Comparison of ENCODE assay signal across 10 cellular contexts in the genomic region with DNA sequence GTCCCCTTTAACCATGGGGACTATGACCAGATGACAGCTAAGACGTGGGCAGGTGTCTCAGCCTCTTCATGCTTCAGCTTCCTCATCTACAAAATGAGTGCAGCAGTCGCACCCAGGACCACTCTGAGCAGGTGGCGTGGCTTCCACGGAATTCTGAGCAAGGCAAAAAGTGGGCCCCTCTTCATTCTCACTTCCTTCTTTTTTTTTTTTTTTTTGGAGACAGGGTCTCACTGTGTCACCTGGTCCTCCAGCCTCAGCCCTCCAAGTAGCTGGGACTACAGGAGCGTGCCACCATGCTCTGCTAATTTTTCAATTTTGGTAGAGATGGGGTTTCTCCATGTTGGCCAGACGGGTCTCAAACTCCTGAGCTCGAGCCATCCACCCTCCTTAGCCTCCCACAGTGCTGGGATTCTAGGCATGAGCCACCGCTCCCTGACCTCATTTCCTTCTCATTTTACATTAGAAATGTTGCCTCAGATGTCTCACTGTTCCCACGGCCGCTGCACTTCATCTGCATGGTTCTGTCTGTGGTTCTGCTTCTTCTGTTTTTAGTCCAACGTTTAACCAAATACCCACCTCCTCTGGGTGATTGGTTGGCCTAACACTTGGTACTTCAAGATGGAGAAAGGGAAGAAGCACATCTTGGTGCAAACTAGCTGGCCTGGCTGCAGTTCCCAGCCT. TPM values are rescaled to one million over a fixed set of nuclear protein-coding genes. Genes with fewer than 3 reads are reported as not detected.
DNase-seq lines count a peak whose midpoint lies in the region; ATAC-seq and TF ChIP-seq lines count a peak whose summit lies in the region.
"Had no signal": no experiment of that assay in that cellular context is flagged by ENCODE, and none has a peak within 500 bp of the region (broad histone marks: within the 10 kb centered on the region; RNA-seq: fewer than 3 reads in every experiment).

No MANE protein-coding gene starts in this region.

- H3K9me3 Mint-ChIP-seq in CD4-positive, alpha-beta memory T cell = no peaks in the 10 kb centered on the region
- H3K9me3 Mint-ChIP-seq: endodermal cell had no signal

- TF ChIP-seq CTCF in GM13977 (IDR thresholded peaks at IDR 0.05; ENCODE audit: extremely low read depth, insufficient read depth, missing control alignments) (no peak), suprapubic skin (IDR thresholded peaks at IDR 0.05) (no peak)

- peak; percentile 48 for DNase-seq in GM13977 (ENCODE audit: low spot score)
- peak; percentile 75 for DNase-seq in SIG-M5 (lab: John Stamatoyannopoulos, UW)
- peak; percentile 23 for DNase-seq in myocyte (ENCODE audit: low read depth)
- no peak for DNase-seq in LoVo (ENCODE audit: low spot score)
- no peak for DNase-seq in CD4-positive, alpha-beta memory T cell
- no peak for DNase-seq in suprapubic skin (ENCODE audit: low spot score in 2 of 2)
- DNase-seq: activated naive CD4-positive, alpha-beta T cell; endodermal cell had no signal

- ATAC-seq in HG02642 (IDR thresholded peaks at IDR 0.05; ENCODE audit: poor library complexity, unreplicated experiment) (peak; percentile 50), GM21825 (IDR thresholded peaks at IDR 0.05; ENCODE audit: unreplicated experiment) (no peak)

- peaks cover 0 to 3% (median 0%) of the 10 kb centered on the region in 4 donors for H3K4me1 Mint-ChIP-seq in CD4-positive, alpha-beta memory T cell

- H3K4me3 ChIP-seq in CD4-positive, alpha-beta memory T cell (ENCODE audit: low read length in 2 of 2) = no peak overlapping the region
- H3K4me3 ChIP-seq in suprapubic skin = no peak overlapping the region

- no peaks in the 10 kb centered on the region for H3K9me3 ChIP-seq in CD4-positive, alpha-beta memory T cell (ENCODE audit: control insufficient read depth in 1 of 2, low read length in 2 of 2)
- no peaks in the 10 kb centered on the region for H3K9me3 ChIP-seq in suprapubic skin

- WGBS in suprapubic skin = 79% methylated on average over 11 of the region's 11 CpGs

- peak overlapping the region in 1 of 7 donors; percentile 29 for H3K27ac Mint-ChIP-seq in CD4-positive, alpha-beta memory T cell
- H3K27ac Mint-ChIP-seq: endodermal cell had no signal

- peaks cover 3% of the 10 kb centered on the region for H3K4me1 ChIP-seq in CD4-positive, alpha-beta memory T cell (ENCODE audit: insufficient read depth, low read length)
- no peaks in the 10 kb centered on the region for H3K4me1 ChIP-seq in suprapubic skin

- H3K27ac ChIP-seq in CD4-positive, alpha-beta memory T cell (ENCODE audit: low read depth, low read length) = no peak overlapping the region
- H3K27ac ChIP-seq in suprapubic skin = no peak overlapping the region

- no peaks in the 10 kb centered on the region for H3K36me3 Mint-ChIP-seq in CD4-positive, alpha-beta memory T cell

- in situ Hi-C loops in GM13977 (cut with MboI; ENCODE audit: low pct_unique_long_range_greater_than_20kb, low sequenced_read_pairs, unreplicated experiment) = no loop called here

- H3K36me3 ChIP-seq in CD4-positive, alpha-beta memory T cell (ENCODE audit: insufficient read depth, low read length) = no peaks in the 10 kb centered on the region
- H3K36me3 ChIP-seq in suprapubic skin = no peaks in the 10 kb centered on the region

- intact Hi-C loops in CD4-positive, alpha-beta memory T cell (cut with micrococcal nuclease) = no loop called here

- POLR2A ChIA-PET in CD4-positive, alpha-beta memory T cell (lab: Charles Lee; ENCODE audit: partially characterized antibody) = no interaction called here

- H3K27me3 Mint-ChIP-seq in CD4-positive, alpha-beta memory T cell = peaks cover 1% of the 10 kb centered on the region in 2 donors

- no peak overlapping the region for H3K4me3 Mint-ChIP-seq in CD4-positive, alpha-beta memory T cell
- H3K4me3 Mint-ChIP-seq: endodermal cell had no signal

- no peaks in the 10 kb centered on the region for H3K27me3 ChIP-seq in CD4-positive, alpha-beta memory T cell (ENCODE audit: insufficient read depth, low read length)
- no peaks in the 10 kb centered on the region for H3K27me3 ChIP-seq in suprapubic skin

- TF ChIP-seq EP300 in suprapubic skin (IDR thresholded peaks at IDR 0.05) = no peak

- TF ChIP-seq POLR2A in suprapubic skin (IDR thresholded peaks at IDR 0.05) = no peak

- CTCF ChIA-PET in CD4-positive, alpha-beta memory T cell (lab: Charles Lee; ENCODE audit: partially characterized antibody) = no interaction called here

RNA-seq across cellular contexts. Expression of a gene that starts 41.3 kb away (rescaled TPM):
- total RNA-seq in myocyte (14.0 and 17.2 TPM in 2 replicates), suprapubic skin (10 to 100 TPM; 15.9 to 30.9 (median 22.7) TPM)
- polyA plus RNA-seq in myocyte (2012) = 7.7 TPM
- total RNA-seq in CD4-positive, alpha-beta memory T cell = 1 to 10 TPM; 3.0 to 3.7 TPM
- polyA plus RNA-seq in CD4-positive, alpha-beta memory T cell = 1 to 10 TPM; 1.5 to 2.5 TPM

Comparison
In these comparisons a context has a peak if more than half of its experiments do, and no peak if none do; other contexts are left out.
1. DNase-seq: peak in GM13977 (single experiment), SIG-M5 (single experiment) and myocyte (single experiment); none in LoVo (single experiment), CD4-positive, alpha-beta memory T cell (0 of 5) and suprapubic skin (0 of 2).